ENCODE assay signal across 17 cellular contexts in genomic region chr10:106467506-106467905, GRCh38.
"Had no signal": no experiment of that assay in that cellular context is flagged by ENCODE, and none has a peak within 500 bp of the region (broad histone marks: within the 10 kb centered on the region; RNA-seq: fewer than 3 reads in every experiment).

No MANE protein-coding gene starts in this region.

- H3K9me3 ChIP-seq: tibial artery had no signal

- H3K27me3 ChIP-seq: tibial artery had no signal

- H3K4me1 ChIP-seq: left ventricle myocardium inferior, tibial artery had no signal

- H3K36me3 ChIP-seq: left ventricle myocardium inferior, tibial artery had no signal

- H3K4me3 ChIP-seq: left ventricle myocardium inferior, tibial artery had no signal

- DNase-seq: activated CD4-positive, alpha-beta T cell treated with anti-CD3 and anti-CD28 coated beads, Interleukin-2, amount 50 U/mL, for 4 hours; activated CD4-positive, CD25-positive, alpha-beta regulatory T cell treated with anti-CD3 and anti-CD28 coated beads, Interleukin-2, amount 50 U/mL, for 72 hours; activated naive CD4-positive, alpha-beta T cell; activated naive CD8-positive, alpha-beta T cell treated with anti-CD3 and anti-CD28 coated beads, Interleukin-2, amount 10 ng/mL, durations not matched to agents 7 days and 5 days; activated T-cell treated with anti-CD3 and anti-CD28 coated beads for 4 hours; central memory CD4-positive, alpha-beta T cell; cortex of kidney; effector CD4-positive, alpha-beta T cell; foreskin melanocyte; head of caudate nucleus; kidney; left ventricle myocardium inferior; natural killer cell; nucleus accumbens; T-helper 9 cell had no signal

- ATAC-seq: natural killer cell; stimulated activated memory B cell treated with anti-CD40 and anti-IgM and Interleukin-4, amounts not matched to agents 10 μg/mL and 1 μg/mL and 100 μg/mL, for 72 hours had no signal

- H3K27ac ChIP-seq: left ventricle myocardium inferior, tibial artery had no signal
